In genomic region chr4:183136880-183137279, GRCh38 we compare ENCODE assay signal across 31 cellular contexts. TPM values are rescaled to one million over a fixed set of nuclear protein-coding genes. Genes with fewer than 3 reads are reported as not detected.
DNase-seq lines count a peak whose midpoint lies in the region; ATAC-seq and TF ChIP-seq lines count a peak whose summit lies in the region.
"Had no signal": no experiment of that assay in that cellular context is flagged by ENCODE, and none has a peak within 500 bp of the region (broad histone marks: within the 10 kb centered on the region; RNA-seq: fewer than 3 reads in every experiment).

No MANE protein-coding gene starts in this region.

- H2BK5ac ChIP-seq in trophoblast cell (ENCODE audit: low read depth, low read length, poor library complexity) = no peak overlapping the region

- no TSS peak for BruUV-seq in Panc1 (replicated peaks; lab: Mats Ljungman, UMichigan)

- H3K4me3 Mint-ChIP-seq in endothelial cell (ENCODE audit: unreplicated experiment) = no peak overlapping the region
- H3K4me3 Mint-ChIP-seq: activated naive CD8-positive, alpha-beta T cell treated with anti-CD3 and anti-CD28 coated beads, Interleukin-2, amount 50 U/mL, for 24 hours; activated T-cell treated with anti-CD3 and anti-CD28 coated beads, Interleukin-2, amount 50 U/mL, for 4 hours; effector memory CD8-positive, alpha-beta T cell; memory B cell; nephron progenitor cell had no signal

- ATAC-seq in Panc1 = peak; percentile 53; the same call in 1 of the 2 replicates
- ATAC-seq: activated naive CD8-positive, alpha-beta T cell treated with anti-CD3 and anti-CD28 coated beads, Interleukin-2, amount 50 U/mL, for 24 hours; activated T-cell treated with anti-CD3 and anti-CD28 coated beads, Interleukin-2, amount 50 U/mL, for 4 hours; effector memory CD8-positive, alpha-beta T cell; esophagus mucosa; gastrocnemius medialis had no signal

- peaks cover 1% of the 10 kb centered on the region for H3K79me2 ChIP-seq in trophoblast cell (ENCODE audit: control insufficient read depth, insufficient read depth, low read length, poor library complexity)

- H3K4me1 ChIP-seq in Panc1 (ENCODE audit: control insufficient read depth, insufficient read depth, low read length) (peaks cover 27% of the 10 kb centered on the region), trophoblast cell (ENCODE audit: control insufficient read depth in 1 of 2, insufficient read depth in 2 of 2, low read length in 2 of 2) (peaks cover 0 to 4% of the 10 kb centered on the region in 2 experiments)

- H3K79me1 ChIP-seq in trophoblast cell (ENCODE audit: low read length) = no peaks in the 10 kb centered on the region

- H4K91ac ChIP-seq in trophoblast cell (ENCODE audit: low read depth, low read length) = no peak overlapping the region

- no peak overlapping the region for H3K9ac ChIP-seq in trophoblast cell (ENCODE audit: low read length)

- no peak overlapping the region for H3K23ac ChIP-seq in trophoblast cell (ENCODE audit: low read length)

- H4K8ac ChIP-seq in trophoblast cell (ENCODE audit: low read depth, low read length) = no peak overlapping the region

- DNase-seq in HT1080 (ENCODE audit: low read depth) = peak; percentile 52
- no peak for DNase-seq in Panc1 (ENCODE audit: low read depth, low spot score)
- DNase-seq in fibroblast of pulmonary artery (ENCODE audit: low read depth) = peak; percentile 28
- no peak for DNase-seq in trophoblast cell
- no peak for DNase-seq in COR-L47 (lab: John Stamatoyannopoulos, UW)
- DNase-seq in NCI-H1092 treated with DMSO at 0.1 percent for 48 hours (lab: John Stamatoyannopoulos, UW) = no peak
- DNase-seq in endothelial cell (ENCODE audit: low spot score) = no peak
- DNase-seq: activated CD4-positive, alpha-beta T cell treated with anti-CD3 and anti-CD28 coated beads, Interleukin-2, amount 50 U/mL, for 1 hour; activated gamma-delta T cell treated with Interleukin-2 at 50 U/mL for 16 hours; activated naive CD8-positive, alpha-beta T cell treated with anti-CD3 and anti-CD28 coated beads, Interleukin-2, amount 50 U/mL, for 24 hours; activated T-cell treated with anti-CD3 and anti-CD28 coated beads, Interleukin-2, amount 50 U/mL, for 4 hours; C1 segment of cervical spinal cord; caudate nucleus; effector memory CD8-positive, alpha-beta T cell; gastrocnemius medialis; GF-D8; HCEC 1CT; KBM-7; kidney glomerular epithelial cell; MM.1S; NCI-H1417; NCI-H2029 treated with DMSO at 0.1 percent for 48 hours; nephron progenitor cell; RPMI8226; sigmoid colon; stimulated activated CD4-positive, alpha-beta T cell treated with anti-CD3 and anti-CD28 coated beads, Interleukin-4, amount 100 ng/mL, for 1 hour; T1000 had no signal

- H3K4me2 ChIP-seq in trophoblast cell (ENCODE audit: low read length) = no peak overlapping the region

- no peak overlapping the region for H2BK12ac ChIP-seq in trophoblast cell (ENCODE audit: low read length)

- H3K9me3 Mint-ChIP-seq in endothelial cell (ENCODE audit: unreplicated experiment) = no peaks in the 10 kb centered on the region
- H3K9me3 Mint-ChIP-seq: activated naive CD8-positive, alpha-beta T cell treated with anti-CD3 and anti-CD28 coated beads, Interleukin-2, amount 50 U/mL, for 24 hours; activated T-cell treated with anti-CD3 and anti-CD28 coated beads, Interleukin-2, amount 50 U/mL, for 4 hours; effector memory CD8-positive, alpha-beta T cell; memory B cell had no signal

- POLR2A ChIA-PET in Panc1 (lab: Charles Lee) = no interaction called here

- no peak overlapping the region for H4K12ac ChIP-seq in trophoblast cell (ENCODE audit: low read depth, low read length)

- H3K36me3 ChIP-seq in Panc1 (ENCODE audit: control insufficient read depth, insufficient read depth, low read length) (no peaks in the 10 kb centered on the region), trophoblast cell (ENCODE audit: control insufficient read depth in 1 of 2, insufficient read depth in 2 of 2, low read length in 2 of 2) (no peaks in the 10 kb centered on the region)
- H3K36me3 ChIP-seq: gastrocnemius medialis, sigmoid colon, tibial nerve had no signal

- H3K4me3 ChIP-seq in Panc1 (ENCODE audit: low read depth in 2 of 2, low read length in 2 of 2) (no peak overlapping the region), fibroblast of pulmonary artery (replicated peaks; ENCODE audit: low read depth, low read length) (no peak overlapping the region), trophoblast cell (ENCODE audit: low read depth, low read length) (no peak overlapping the region)
- H3K4me3 ChIP-seq: coronary artery, gastrocnemius medialis, sigmoid colon, tibial nerve had no signal

- CTCF ChIA-PET in Panc1 (lab: Charles Lee) = no interaction called here

- H3K4ac ChIP-seq in trophoblast cell (ENCODE audit: low read depth, low read length) = peak overlapping the region; percentile 69

- no CpG with 5 or more reads among the region's 3 CpGs for WGBS in trophoblast cell (ENCODE audit: extremely low coverage, insufficient coverage, insufficient read length)

- intact Hi-C loops in Panc1 (cut with micrococcal nuclease; ENCODE audit: unreplicated experiment) = no loop called here

- peaks cover 8% of the 10 kb centered on the region for H3K4me1 Mint-ChIP-seq in endothelial cell (ENCODE audit: unreplicated experiment)
- H3K4me1 Mint-ChIP-seq: activated naive CD8-positive, alpha-beta T cell treated with anti-CD3 and anti-CD28 coated beads, Interleukin-2, amount 50 U/mL, for 24 hours; memory B cell had no signal

- in situ Hi-C loops in Panc1 (cut with HindIII; ENCODE audit: low pct_unique_long_range_greater_than_20kb, low sequenced_read_pairs) = no loop called here

- H3K27me3 Mint-ChIP-seq in endothelial cell (ENCODE audit: unreplicated experiment) = no peaks in the 10 kb centered on the region
- H3K27me3 Mint-ChIP-seq: memory B cell had no signal

- no peak overlapping the region for H2BK120ac ChIP-seq in trophoblast cell (ENCODE audit: insufficient read depth, low read length, poor library complexity)

- TF ChIP-seq CTCF in Panc1 (IDR thresholded peaks at IDR 0.05) (no peak), fibroblast of pulmonary artery (IDR thresholded peaks at IDR 0.05; ENCODE audit: low read length, missing control alignments) (no peak), endothelial cell (IDR thresholded peaks at IDR 0.05; ENCODE audit: unreplicated experiment) (no peak)

- H3K27ac ChIP-seq in Panc1 (ENCODE audit: low read length) (no peak overlapping the region), trophoblast cell (ENCODE audit: low read depth, low read length) (no peak overlapping the region)
- H3K27ac ChIP-seq: coronary artery, gastrocnemius medialis, sigmoid colon, tibial nerve had no signal

- no peak overlapping the region for H2AFZ ChIP-seq in trophoblast cell (ENCODE audit: insufficient read depth, low read length, poor library complexity)

- H3K27me3 ChIP-seq in Panc1 (ENCODE audit: control insufficient read depth, insufficient read depth, low read length) = no peaks in the 10 kb centered on the region
- H3K27me3 ChIP-seq in trophoblast cell (ENCODE audit: insufficient read depth, low read length) = no peaks in the 10 kb centered on the region
- H3K27me3 ChIP-seq: gastrocnemius medialis, sigmoid colon, tibial nerve had no signal

- H3K14ac ChIP-seq in trophoblast cell (ENCODE audit: low read length) = no peak overlapping the region

- no peaks in the 10 kb centered on the region for H3K36me3 Mint-ChIP-seq in endothelial cell (ENCODE audit: low read depth, unreplicated experiment)
- H3K36me3 Mint-ChIP-seq: memory B cell had no signal

- H3K27ac Mint-ChIP-seq in endothelial cell (ENCODE audit: unreplicated experiment) = no peak overlapping the region
- H3K27ac Mint-ChIP-seq: activated naive CD8-positive, alpha-beta T cell treated with anti-CD3 and anti-CD28 coated beads, Interleukin-2, amount 50 U/mL, for 24 hours; effector memory CD8-positive, alpha-beta T cell; memory B cell; nephron progenitor cell had no signal

- H2AK5ac ChIP-seq in trophoblast cell (ENCODE audit: low read length) = no peak overlapping the region

- H3K9me3 ChIP-seq in Panc1 (ENCODE audit: control insufficient read depth, insufficient read depth, low read depth, low read length) = no peaks in the 10 kb centered on the region
- no peaks in the 10 kb centered on the region for H3K9me3 ChIP-seq in trophoblast cell (ENCODE audit: insufficient read depth, low read depth, low read length)
- H3K9me3 ChIP-seq: gastrocnemius medialis, sigmoid colon, tibial nerve had no signal

- no peak overlapping the region for H3K18ac ChIP-seq in trophoblast cell (ENCODE audit: low read length)

RNA-seq across cellular contexts. Expression of gene WWC2, which starts 37.8 kb away (rescaled TPM):
- total RNA-seq in HT1080 (2014; rRNA removed; shearing (Covaris generic)) = 16.1 and 25.2 TPM in 2 replicates
- 16.5 and 21.6 TPM in 2 replicates for polyA plus RNA-seq in HT1080 (2015; cell fraction: cytosol; rRNA removed)
- 30.5 and 30.8 TPM in 2 replicates for polyA plus RNA-seq in HT1080 (2015; cell fraction: nucleus; rRNA removed)
- total RNA-seq in Panc1 (2021; ENCODE audit: unreplicated experiment) = 80.3 TPM
- 30.8 TPM for polyA plus RNA-seq in Panc1 (2012; ENCODE audit: insufficient read length)
- 21.6 and 22.7 TPM in 2 replicates for polyA plus RNA-seq in trophoblast cell (2013)
- 32.0 TPM for total RNA-seq in endothelial cell (ENCODE audit: unreplicated experiment)

Comparison
In these comparisons a context has a peak if more than half of its experiments do, and no peak if none do; other contexts are left out.
1. DNase-seq: peak in HT1080 (single experiment) and fibroblast of pulmonary artery (single experiment); none in Panc1 (single experiment), trophoblast cell (0 of 2), COR-L47 (single experiment), NCI-H1092 treated with DMSO at 0.1 percent for 48 hours (single experiment) and endothelial cell (single experiment).